1 cellular context compared by ENCODE assay signal in the genomic region with DNA sequence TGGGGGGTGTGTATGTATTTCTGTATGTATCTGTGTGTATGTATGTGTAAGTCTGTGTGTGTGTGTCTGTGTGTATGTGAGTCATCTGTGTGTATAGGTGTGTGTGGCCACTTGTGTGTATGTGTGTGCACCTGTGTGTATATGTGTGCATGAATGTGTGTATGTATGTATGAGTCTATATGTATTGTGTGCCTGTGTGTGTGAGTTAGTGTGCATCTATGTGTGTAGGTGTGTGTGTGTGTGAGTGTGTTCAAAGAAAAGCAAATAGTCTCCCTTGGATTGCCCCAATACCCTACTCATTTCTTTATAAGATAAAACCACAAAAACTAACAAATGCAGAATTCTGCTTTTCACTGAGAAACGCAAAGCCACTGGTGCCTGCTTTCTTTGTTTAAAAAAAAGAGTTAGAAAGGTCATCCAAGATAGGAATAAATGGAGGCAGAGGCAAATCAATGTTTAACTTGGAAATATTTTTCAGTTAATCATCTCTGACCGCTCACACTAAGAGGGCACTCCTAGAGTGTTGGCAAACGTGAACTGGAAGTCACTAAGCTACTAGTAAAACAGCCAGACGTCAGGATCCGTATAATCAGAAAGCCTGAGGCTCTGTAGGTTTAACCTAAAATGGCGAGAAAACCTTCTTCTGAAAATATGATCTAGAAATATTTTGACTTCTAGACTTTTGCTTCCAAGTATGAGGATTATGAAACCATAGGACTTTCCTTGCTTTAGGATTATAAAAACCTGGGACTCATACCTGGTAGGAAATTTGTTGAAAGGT.
TF ChIP-seq lines count a peak whose summit lies in the region.

No MANE protein-coding gene starts in this region.

TF ChIP-seq in HepG2, 621 proteins besides CTCF, POLR2A, EP300 and RAD21 (continued from another document and continues in another):
- TF ChIP-seq, protein P1, sequence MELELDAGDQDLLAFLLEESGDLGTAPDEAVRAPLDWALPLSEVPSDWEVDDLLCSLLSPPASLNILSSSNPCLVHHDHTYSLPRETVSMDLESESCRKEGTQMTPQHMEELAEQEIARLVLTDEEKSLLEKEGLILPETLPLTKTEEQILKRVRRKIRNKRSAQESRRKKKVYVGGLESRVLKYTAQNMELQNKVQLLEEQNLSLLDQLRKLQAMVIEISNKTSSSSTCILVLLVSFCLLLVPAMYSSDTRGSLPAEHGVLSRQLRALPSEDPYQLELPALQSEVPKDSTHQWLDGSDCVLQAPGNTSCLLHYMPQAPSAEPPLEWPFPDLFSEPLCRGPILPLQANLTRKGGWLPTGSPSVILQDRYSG (CRISPR knock-in tag; IDR thresholded peaks at IDR 0.05): 0 out of 2 replicates have a peak, but pooled peaks have one; percentile 1
- TF ChIP-seq, protein P2, sequence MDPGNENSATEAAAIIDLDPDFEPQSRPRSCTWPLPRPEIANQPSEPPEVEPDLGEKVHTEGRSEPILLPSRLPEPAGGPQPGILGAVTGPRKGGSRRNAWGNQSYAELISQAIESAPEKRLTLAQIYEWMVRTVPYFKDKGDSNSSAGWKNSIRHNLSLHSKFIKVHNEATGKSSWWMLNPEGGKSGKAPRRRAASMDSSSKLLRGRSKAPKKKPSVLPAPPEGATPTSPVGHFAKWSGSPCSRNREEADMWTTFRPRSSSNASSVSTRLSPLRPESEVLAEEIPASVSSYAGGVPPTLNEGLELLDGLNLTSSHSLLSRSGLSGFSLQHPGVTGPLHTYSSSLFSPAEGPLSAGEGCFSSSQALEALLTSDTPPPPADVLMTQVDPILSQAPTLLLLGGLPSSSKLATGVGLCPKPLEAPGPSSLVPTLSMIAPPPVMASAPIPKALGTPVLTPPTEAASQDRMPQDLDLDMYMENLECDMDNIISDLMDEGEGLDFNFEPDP (CRISPR knock-in tag; conservative IDR thresholded peaks at IDR 0.05): no peak
- TF ChIP-seq ZNF138 (CRISPR knock-in tag; IDR thresholded peaks at IDR 0.05; ENCODE audit: low read depth) (no peak), ZFP36L1 (CRISPR knock-in tag; IDR thresholded peaks at IDR 0.05) (no peak), MXD4 (CRISPR knock-in tag; IDR thresholded peaks at IDR 0.05) (0 out of 2 replicates have a peak, but pooled peaks have one; percentile 9), NR2F2 (IDR thresholded peaks at IDR 0.05; ENCODE audit: borderline replicate concordance, low read depth) (peak; percentile 75), PAF1 (CRISPR knock-in tag; IDR thresholded peaks at IDR 0.05) (no peak), ZBTB3 (CRISPR knock-in tag; IDR thresholded peaks at IDR 0.05; ENCODE audit: borderline replicate concordance, low read depth) (0 out of 2 replicates have a peak, but pooled peaks have one; percentile 12), ZNF652 (CRISPR knock-in tag; IDR thresholded peaks at IDR 0.05; ENCODE audit: borderline replicate concordance, low read depth) (no peak), SMAD3 (CRISPR knock-in tag; IDR thresholded peaks at IDR 0.05) (no peak), ZMYM2 (CRISPR knock-in tag; IDR thresholded peaks at IDR 0.05) (no peak), ZNF816 (CRISPR knock-in tag; IDR thresholded peaks at IDR 0.05; ENCODE audit: borderline replicate concordance) (no peak), ZNF230 (CRISPR knock-in tag; IDR thresholded peaks at IDR 0.05) (no peak), YY1 (IDR thresholded peaks at IDR 0.05; ENCODE audit: insufficient read depth, insufficient replicate concordance, low read depth, low read length) (peak; percentile 11), TBL1XR1 (IDR thresholded peaks at IDR 0.05; ENCODE audit: borderline replicate concordance, low read length, partially characterized antibody) (no peak), ZNF773 (CRISPR knock-in tag; IDR thresholded peaks at IDR 0.05; ENCODE audit: borderline replicate concordance) (no peak), ZNF678 (CRISPR knock-in tag; IDR thresholded peaks at IDR 0.05) (no peak), ZNF20 (CRISPR knock-in tag; IDR thresholded peaks at IDR 0.05) (no peak), MED13 (CRISPR knock-in tag; IDR thresholded peaks at IDR 0.05) (peak; percentile 36; the same call in 1 of the 2 replicates), ZNF720 (CRISPR knock-in tag; IDR thresholded peaks at IDR 0.05) (no peak), MED8 (CRISPR knock-in tag; IDR thresholded peaks at IDR 0.05; ENCODE audit: insufficient replicate concordance) (no peak), ZNF605 (CRISPR knock-in tag; IDR thresholded peaks at IDR 0.05) (no peak), ZKSCAN1 (IDR thresholded peaks at IDR 0.05; ENCODE audit: low read length) (no peak), ARNT2 (CRISPR knock-in tag; IDR thresholded peaks at IDR 0.05; ENCODE audit: low read depth) (no peak), MIER3 (CRISPR knock-in tag; IDR thresholded peaks at IDR 0.05; ENCODE audit: borderline replicate concordance) (no peak; the same call in 1 of the 2 replicates), ZNF484 (CRISPR knock-in tag; IDR thresholded peaks at IDR 0.05; ENCODE audit: borderline replicate concordance, low read depth) (no peak), FOXC1 (CRISPR knock-in tag; IDR thresholded peaks at IDR 0.05; ENCODE audit: borderline replicate concordance) (no peak), REL (CRISPR knock-in tag; conservative IDR thresholded peaks at IDR 0.05) (0 out of 2 replicates have a peak, but pooled peaks have one; percentile 33), HMG20A (CRISPR knock-in tag; IDR thresholded peaks at IDR 0.05; ENCODE audit: borderline replicate concordance) (no peak; the same call in 1 of the 2 replicates), ZNF44 (CRISPR knock-in tag; IDR thresholded peaks at IDR 0.05) (no peak), ZNF263 (CRISPR knock-in tag; IDR thresholded peaks at IDR 0.05) (no peak), AHR (CRISPR knock-in tag; IDR thresholded peaks at IDR 0.05) (no peak), POLR2AphosphoS2 (IDR thresholded peaks at IDR 0.05; ENCODE audit: low read depth, low read length) (no peak), NCOR1 (IDR thresholded peaks at IDR 0.05; ENCODE audit: borderline replicate concordance, low read length) (peak; percentile 84; the same call in 1 of the 2 replicates), ZNF549 (CRISPR knock-in tag; IDR thresholded peaks at IDR 0.05) (no peak), ZNF326 (CRISPR knock-in tag; IDR thresholded peaks at IDR 0.05; ENCODE audit: borderline replicate concordance) (no peak), ELF1 (CRISPR knock-in tag; IDR thresholded peaks at IDR 0.05) (no peak), ZNF24 (IDR thresholded peaks at IDR 0.05) (no peak)
- TF ChIP-seq, protein P3, sequence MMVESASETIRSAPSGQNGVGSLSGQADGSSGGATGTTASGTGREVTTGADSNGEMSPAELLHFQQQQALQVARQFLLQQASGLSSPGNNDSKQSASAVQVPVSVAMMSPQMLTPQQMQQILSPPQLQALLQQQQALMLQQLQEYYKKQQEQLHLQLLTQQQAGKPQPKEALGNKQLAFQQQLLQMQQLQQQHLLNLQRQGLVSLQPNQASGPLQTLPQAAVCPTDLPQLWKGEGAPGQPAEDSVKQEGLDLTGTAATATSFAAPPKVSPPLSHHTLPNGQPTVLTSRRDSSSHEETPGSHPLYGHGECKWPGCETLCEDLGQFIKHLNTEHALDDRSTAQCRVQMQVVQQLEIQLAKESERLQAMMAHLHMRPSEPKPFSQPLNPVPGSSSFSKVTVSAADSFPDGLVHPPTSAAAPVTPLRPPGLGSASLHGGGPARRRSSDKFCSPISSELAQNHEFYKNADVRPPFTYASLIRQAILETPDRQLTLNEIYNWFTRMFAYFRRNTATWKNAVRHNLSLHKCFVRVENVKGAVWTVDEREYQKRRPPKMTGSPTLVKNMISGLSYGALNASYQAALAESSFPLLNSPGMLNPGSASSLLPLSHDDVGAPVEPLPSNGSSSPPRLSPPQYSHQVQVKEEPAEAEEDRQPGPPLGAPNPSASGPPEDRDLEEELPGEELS (CRISPR knock-in tag; IDR thresholded peaks at IDR 0.05): peak; percentile 70; the same call in 1 of the 2 replicates
- TF ChIP-seq, protein P4, sequence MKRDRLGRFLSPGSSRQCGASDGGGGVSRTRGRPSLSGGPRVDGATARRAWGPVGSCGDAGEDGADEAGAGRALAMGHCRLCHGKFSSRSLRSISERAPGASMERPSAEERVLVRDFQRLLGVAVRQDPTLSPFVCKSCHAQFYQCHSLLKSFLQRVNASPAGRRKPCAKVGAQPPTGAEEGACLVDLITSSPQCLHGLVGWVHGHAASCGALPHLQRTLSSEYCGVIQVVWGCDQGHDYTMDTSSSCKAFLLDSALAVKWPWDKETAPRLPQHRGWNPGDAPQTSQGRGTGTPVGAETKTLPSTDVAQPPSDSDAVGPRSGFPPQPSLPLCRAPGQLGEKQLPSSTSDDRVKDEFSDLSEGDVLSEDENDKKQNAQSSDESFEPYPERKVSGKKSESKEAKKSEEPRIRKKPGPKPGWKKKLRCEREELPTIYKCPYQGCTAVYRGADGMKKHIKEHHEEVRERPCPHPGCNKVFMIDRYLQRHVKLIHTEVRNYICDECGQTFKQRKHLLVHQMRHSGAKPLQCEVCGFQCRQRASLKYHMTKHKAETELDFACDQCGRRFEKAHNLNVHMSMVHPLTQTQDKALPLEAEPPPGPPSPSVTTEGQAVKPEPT (CRISPR knock-in tag; IDR thresholded peaks at IDR 0.05; ENCODE audit: low read depth): no peak
- TF ChIP-seq, protein P5, sequence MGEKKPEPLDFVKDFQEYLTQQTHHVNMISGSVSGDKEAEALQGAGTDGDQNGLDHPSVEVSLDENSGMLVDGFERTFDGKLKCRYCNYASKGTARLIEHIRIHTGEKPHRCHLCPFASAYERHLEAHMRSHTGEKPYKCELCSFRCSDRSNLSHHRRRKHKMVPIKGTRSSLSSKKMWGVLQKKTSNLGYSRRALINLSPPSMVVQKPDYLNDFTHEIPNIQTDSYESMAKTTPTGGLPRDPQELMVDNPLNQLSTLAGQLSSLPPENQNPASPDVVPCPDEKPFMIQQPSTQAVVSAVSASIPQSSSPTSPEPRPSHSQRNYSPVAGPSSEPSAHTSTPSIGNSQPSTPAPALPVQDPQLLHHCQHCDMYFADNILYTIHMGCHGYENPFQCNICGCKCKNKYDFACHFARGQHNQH (CRISPR knock-in tag; IDR thresholded peaks at IDR 0.05): no peak
- TF ChIP-seq, protein P6, sequence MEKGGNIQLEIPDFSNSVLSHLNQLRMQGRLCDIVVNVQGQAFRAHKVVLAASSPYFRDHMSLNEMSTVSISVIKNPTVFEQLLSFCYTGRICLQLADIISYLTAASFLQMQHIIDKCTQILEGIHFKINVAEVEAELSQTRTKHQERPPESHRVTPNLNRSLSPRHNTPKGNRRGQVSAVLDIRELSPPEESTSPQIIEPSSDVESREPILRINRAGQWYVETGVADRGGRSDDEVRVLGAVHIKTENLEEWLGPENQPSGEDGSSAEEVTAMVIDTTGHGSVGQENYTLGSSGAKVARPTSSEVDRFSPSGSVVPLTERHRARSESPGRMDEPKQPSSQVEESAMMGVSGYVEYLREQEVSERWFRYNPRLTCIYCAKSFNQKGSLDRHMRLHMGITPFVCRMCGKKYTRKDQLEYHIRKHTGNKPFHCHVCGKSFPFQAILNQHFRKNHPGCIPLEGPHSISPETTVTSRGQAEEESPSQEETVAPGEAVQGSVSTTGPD (CRISPR knock-in tag; IDR thresholded peaks at IDR 0.05): no peak
- TF ChIP-seq, protein P7, sequence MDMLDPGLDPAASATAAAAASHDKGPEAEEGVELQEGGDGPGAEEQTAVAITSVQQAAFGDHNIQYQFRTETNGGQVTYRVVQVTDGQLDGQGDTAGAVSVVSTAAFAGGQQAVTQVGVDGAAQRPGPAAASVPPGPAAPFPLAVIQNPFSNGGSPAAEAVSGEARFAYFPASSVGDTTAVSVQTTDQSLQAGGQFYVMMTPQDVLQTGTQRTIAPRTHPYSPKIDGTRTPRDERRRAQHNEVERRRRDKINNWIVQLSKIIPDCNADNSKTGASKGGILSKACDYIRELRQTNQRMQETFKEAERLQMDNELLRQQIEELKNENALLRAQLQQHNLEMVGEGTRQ (IDR thresholded peaks at IDR 0.05; ENCODE audit: low read depth, low read length): no peak
- TF ChIP-seq, protein P7 (CRISPR knock-in tag; IDR thresholded peaks at IDR 0.05; ENCODE audit: borderline replicate concordance): no peak
- TF ChIP-seq, protein P8, sequence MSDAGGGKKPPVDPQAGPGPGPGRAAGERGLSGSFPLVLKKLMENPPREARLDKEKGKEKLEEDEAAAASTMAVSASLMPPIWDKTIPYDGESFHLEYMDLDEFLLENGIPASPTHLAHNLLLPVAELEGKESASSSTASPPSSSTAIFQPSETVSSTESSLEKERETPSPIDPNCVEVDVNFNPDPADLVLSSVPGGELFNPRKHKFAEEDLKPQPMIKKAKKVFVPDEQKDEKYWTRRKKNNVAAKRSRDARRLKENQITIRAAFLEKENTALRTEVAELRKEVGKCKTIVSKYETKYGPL (CRISPR knock-in tag; IDR thresholded peaks at IDR 0.05): no peak
- TF ChIP-seq, protein P9, sequence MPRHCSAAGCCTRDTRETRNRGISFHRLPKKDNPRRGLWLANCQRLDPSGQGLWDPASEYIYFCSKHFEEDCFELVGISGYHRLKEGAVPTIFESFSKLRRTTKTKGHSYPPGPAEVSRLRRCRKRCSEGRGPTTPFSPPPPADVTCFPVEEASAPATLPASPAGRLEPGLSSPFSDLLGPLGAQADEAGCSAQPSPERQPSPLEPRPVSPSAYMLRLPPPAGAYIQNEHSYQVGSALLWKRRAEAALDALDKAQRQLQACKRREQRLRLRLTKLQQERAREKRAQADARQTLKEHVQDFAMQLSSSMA (CRISPR knock-in tag; IDR thresholded peaks at IDR 0.05): no peak
- TF ChIP-seq, protein P10, sequence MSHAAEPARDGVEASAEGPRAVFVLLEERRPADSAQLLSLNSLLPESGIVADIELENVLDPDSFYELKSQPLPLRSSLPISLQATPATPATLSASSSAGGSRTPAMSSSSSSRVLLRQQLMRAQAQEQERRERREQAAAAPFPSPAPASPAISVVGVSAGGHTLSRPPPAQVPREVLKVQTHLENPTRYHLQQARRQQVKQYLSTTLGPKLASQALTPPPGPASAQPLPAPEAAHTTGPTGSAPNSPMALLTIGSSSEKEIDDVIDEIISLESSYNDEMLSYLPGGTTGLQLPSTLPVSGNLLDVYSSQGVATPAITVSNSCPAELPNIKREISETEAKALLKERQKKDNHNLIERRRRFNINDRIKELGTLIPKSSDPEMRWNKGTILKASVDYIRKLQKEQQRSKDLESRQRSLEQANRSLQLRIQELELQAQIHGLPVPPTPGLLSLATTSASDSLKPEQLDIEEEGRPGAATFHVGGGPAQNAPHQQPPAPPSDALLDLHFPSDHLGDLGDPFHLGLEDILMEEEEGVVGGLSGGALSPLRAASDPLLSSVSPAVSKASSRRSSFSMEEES (CRISPR knock-in tag; IDR thresholded peaks at IDR 0.05): no peak
- TF ChIP-seq, protein P11, sequence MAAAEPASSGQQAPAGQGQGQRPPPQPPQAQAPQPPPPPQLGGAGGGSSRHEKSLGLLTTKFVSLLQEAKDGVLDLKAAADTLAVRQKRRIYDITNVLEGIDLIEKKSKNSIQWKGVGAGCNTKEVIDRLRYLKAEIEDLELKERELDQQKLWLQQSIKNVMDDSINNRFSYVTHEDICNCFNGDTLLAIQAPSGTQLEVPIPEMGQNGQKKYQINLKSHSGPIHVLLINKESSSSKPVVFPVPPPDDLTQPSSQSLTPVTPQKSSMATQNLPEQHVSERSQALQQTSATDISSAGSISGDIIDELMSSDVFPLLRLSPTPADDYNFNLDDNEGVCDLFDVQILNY (CRISPR knock-in tag; conservative IDR thresholded peaks at IDR 0.05): no peak
